In the genomic region with DNA sequence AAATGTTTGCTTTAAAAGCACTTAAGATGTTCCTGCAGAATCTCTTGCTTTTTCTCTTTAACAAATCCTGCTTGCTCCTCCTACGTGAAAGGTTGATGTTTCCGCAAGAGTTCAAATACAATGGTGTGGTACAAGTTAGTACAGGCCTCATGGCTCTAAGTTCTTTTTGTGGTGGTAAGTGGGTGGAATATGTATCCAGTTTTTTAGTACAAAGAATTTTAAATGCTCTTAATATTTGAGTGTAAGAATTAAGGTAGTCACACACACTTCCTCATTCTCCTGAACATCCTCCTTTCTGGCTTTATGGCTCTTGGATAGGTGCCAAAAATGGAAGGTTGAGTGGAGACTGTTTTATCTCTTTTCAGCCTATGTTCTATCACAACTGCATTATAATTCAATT, we compare ENCODE assay signal across 16 cellular contexts. TPM values are rescaled to one million over a fixed set of nuclear protein-coding genes. Genes with fewer than 3 reads are reported as not detected.
DNase-seq lines count a peak whose midpoint lies in the region; ATAC-seq, FAIRE-seq and TF ChIP-seq lines count a peak whose summit lies in the region.
"Had no signal": no experiment of that assay in that cellular context is flagged by ENCODE, and none has a peak within 500 bp of the region (broad histone marks: within the 10 kb centered on the region; RNA-seq: fewer than 3 reads in every experiment).

No MANE protein-coding gene starts in this region.

- H3K4me3 Mint-ChIP-seq in activated CD4-positive, alpha-beta memory T cell treated with anti-CD3 and anti-CD28 coated beads, Interleukin-2, amount 10 ng/mL, durations not matched to agents 7 days and 5 days: no peak overlapping the region
- H3K4me3 Mint-ChIP-seq: activated naive CD4-positive, alpha-beta T cell treated with anti-CD3 and anti-CD28 coated beads for 36 hours; memory B cell had no signal

- H3K27ac Mint-ChIP-seq in activated CD4-positive, alpha-beta memory T cell treated with anti-CD3 and anti-CD28 coated beads, Interleukin-2, amount 10 ng/mL, durations not matched to agents 7 days and 5 days: no peak overlapping the region
- H3K27ac Mint-ChIP-seq: activated naive CD4-positive, alpha-beta T cell treated with anti-CD3 and anti-CD28 coated beads for 36 hours; memory B cell had no signal

- H3K4me1 ChIP-seq in sigmoid colon (peaks cover 0 to 33% (median 13%) of the 10 kb centered on the region in 4 donors), kidney (ENCODE audit: control insufficient read depth in 1 of 2, insufficient read depth in 1 of 2, low read depth in 1 of 2, low read length in 2 of 2) (no peaks in the 10 kb centered on the region)

- no peak overlapping the region for H3K4me3 ChIP-seq in dorsolateral prefrontal cortex
- H3K4me3 ChIP-seq in sigmoid colon: no peak overlapping the region
- H3K4me3 ChIP-seq in kidney (ENCODE audit: low read length in 2 of 2): no peak overlapping the region
- H3K4me3 ChIP-seq: HAP-1, tibial nerve had no signal

- H3K36me3 ChIP-seq in sigmoid colon (no peaks in the 10 kb centered on the region), kidney (ENCODE audit: control insufficient read depth in 1 of 2, insufficient read depth in 2 of 2, low read length in 2 of 2) (no peaks in the 10 kb centered on the region)
- H3K36me3 ChIP-seq: HAP-1, tibial nerve had no signal

- intact Hi-C loops in dorsolateral prefrontal cortex (cut with DNase I): no loop called here
- intact Hi-C loops in sigmoid colon (cut with DNase I): no loop called here
- intact Hi-C loops in kidney (cut with DNase I): no loop called here

- H3K9me3 Mint-ChIP-seq in activated CD4-positive, alpha-beta memory T cell treated with anti-CD3 and anti-CD28 coated beads, Interleukin-2, amount 10 ng/mL, durations not matched to agents 7 days and 5 days: no peaks in the 10 kb centered on the region
- H3K9me3 Mint-ChIP-seq: activated naive CD4-positive, alpha-beta T cell treated with anti-CD3 and anti-CD28 coated beads for 36 hours had no signal

- no peak overlapping the region for H3K9ac ChIP-seq in kidney (ENCODE audit: low read length in 2 of 2)

- H3K36me3 Mint-ChIP-seq in activated CD4-positive, alpha-beta memory T cell treated with anti-CD3 and anti-CD28 coated beads, Interleukin-2, amount 10 ng/mL, durations not matched to agents 7 days and 5 days (ENCODE audit: low read depth): no peaks in the 10 kb centered on the region
- H3K36me3 Mint-ChIP-seq: memory B cell had no signal

- WGBS in sigmoid colon, 2 donors: 77 to 78% methylated on average over 2 of the region's 2 CpGs

- FAIRE-seq in kidney (lab: Jason Lieb, UNC): no peak
- FAIRE-seq: G401.6 had no signal

- no peak for ATAC-seq in HG02571 (IDR thresholded peaks at IDR 0.05; ENCODE audit: unreplicated experiment)

- TF ChIP-seq CTCF in dorsolateral prefrontal cortex (IDR thresholded peaks at IDR 0.05 in 54 of 56, conservative IDR thresholded peaks at IDR 0.05 in 2 of 56; ENCODE audit: low read depth in 1 of 56, partially characterized antibody in 56 of 56) (no peak), sigmoid colon (IDR thresholded peaks at IDR 0.05) (no peak), kidney (IDR thresholded peaks at IDR 0.05; ENCODE audit: borderline replicate concordance, extremely low read depth, insufficient read depth) (no peak)

- no peaks in the 10 kb centered on the region for H3K27me3 Mint-ChIP-seq in activated CD4-positive, alpha-beta memory T cell treated with anti-CD3 and anti-CD28 coated beads, Interleukin-2, amount 10 ng/mL, durations not matched to agents 7 days and 5 days

- H3K9me3 ChIP-seq in sigmoid colon (no peaks in the 10 kb centered on the region), kidney (ENCODE audit: control insufficient read depth in 1 of 2, low read length in 2 of 2) (no peaks in the 10 kb centered on the region)
- H3K9me3 ChIP-seq: HAP-1, tibial nerve had no signal

- no peak for TF ChIP-seq EP300 in sigmoid colon (IDR thresholded peaks at IDR 0.05)

- POLR2A ChIA-PET in activated CD4-positive, alpha-beta memory T cell treated with anti-CD3 and anti-CD28 coated beads, Interleukin-2, amount 10 ng/mL, durations not matched to agents 7 days and 5 days (lab: Charles Lee): no interaction called here

- CTCF ChIA-PET in activated CD4-positive, alpha-beta memory T cell treated with anti-CD3 and anti-CD28 coated beads, Interleukin-2, amount 10 ng/mL, durations not matched to agents 7 days and 5 days (lab: Charles Lee): no interaction called here

- no peaks in the 10 kb centered on the region for H3K27me3 ChIP-seq in dorsolateral prefrontal cortex
- H3K27me3 ChIP-seq in sigmoid colon: no peaks in the 10 kb centered on the region
- H3K27me3 ChIP-seq: tibial nerve had no signal

- no peaks in the 10 kb centered on the region for H3K4me1 Mint-ChIP-seq in activated CD4-positive, alpha-beta memory T cell treated with anti-CD3 and anti-CD28 coated beads, Interleukin-2, amount 10 ng/mL, durations not matched to agents 7 days and 5 days
- H3K4me1 Mint-ChIP-seq: memory B cell had no signal

- no peak for TF ChIP-seq POLR2A in sigmoid colon (IDR thresholded peaks at IDR 0.05)

- DNase-seq in DMS 273 (lab: John Stamatoyannopoulos, UW; ENCODE audit: unreplicated experiment): peak; percentile 1
- no peak for DNase-seq in DMS 273 treated with DMSO at 0.1 percent for 48 hours (lab: John Stamatoyannopoulos, UW)
- peak; percentile 63 for DNase-seq in NCI-H748 (lab: John Stamatoyannopoulos, UW; ENCODE audit: unreplicated experiment)
- DNase-seq in dorsolateral prefrontal cortex: no peak
- DNase-seq in sigmoid colon: no peak
- no peak for DNase-seq in activated CD4-positive, alpha-beta memory T cell treated with anti-CD3 and anti-CD28 coated beads, Interleukin-2, amount 10 ng/mL, durations not matched to agents 7 days and 5 days
- DNase-seq in kidney: no peak
- DNase-seq: activated CD4-positive, alpha-beta T cell treated with anti-CD3 and anti-CD28 coated beads, Interleukin-2, amount 50 U/mL, for 1 hour; activated naive CD4-positive, alpha-beta T cell treated with anti-CD3 and anti-CD28 coated beads for 36 hours; NCI-H1092 treated with DMSO at 0.1 percent for 48 hours had no signal

- H3K27ac ChIP-seq in dorsolateral prefrontal cortex: peak overlapping the region in 33 of 59 donors; percentile 1 to 83 (median 52)
- peak overlapping the region in 3 of 4 donors; percentile 33 to 40 (median 39) for H3K27ac ChIP-seq in sigmoid colon
- no peak overlapping the region for H3K27ac ChIP-seq in kidney (ENCODE audit: low read depth in 2 of 2, low read length in 2 of 2)
- H3K27ac ChIP-seq: 22Rv1, tibial nerve had no signal

RNA-seq across cellular contexts. Expression of a gene that starts 1.8 kb away (rescaled TPM):
- 10 to 100 TPM in 8 of 120 experiments, 1 to 10 TPM in 111, under 1 TPM in 1; 0.79 to 16.0 (median 5.6) TPM for total RNA-seq in dorsolateral prefrontal cortex
- 1 to 10 TPM in 2 of 4 donors, under 1 TPM in 2; 0.71 to 4.7 (median 1.2) TPM for total RNA-seq in sigmoid colon
- polyA plus RNA-seq in sigmoid colon: under 1 TPM in 1 of 3 donors, not detected in 2; 0.07 TPM
- total RNA-seq in activated CD4-positive, alpha-beta memory T cell treated with anti-CD3 and anti-CD28 coated beads, Interleukin-2, amount 10 ng/mL, durations not matched to agents 7 days and 5 days: not detected
- 0.47 TPM for total RNA-seq in kidney
- 0.80 TPM for polyA plus RNA-seq in kidney (ENCODE audit: insufficient read depth, low read depth, low replicate concordance)
- total RNA-seq: activated naive CD4-positive, alpha-beta T cell treated with anti-CD3 and anti-CD28 coated beads for 36 hours had no signal

Comparison
In these comparisons a context has a peak if more than half of its experiments do, and no peak if none do; other contexts are left out.
1. DNase-seq: peak in DMS 273 (single experiment) and NCI-H748 (single experiment); none in DMS 273 treated with DMSO at 0.1 percent for 48 hours (single experiment), dorsolateral prefrontal cortex (0 of 10), sigmoid colon (single experiment), activated CD4-positive, alpha-beta memory T cell treated with anti-CD3 and anti-CD28 coated beads, Interleukin-2, amount 10 ng/mL, durations not matched to agents 7 days and 5 days (single experiment) and kidney (single experiment).
2. H3K27ac ChIP-seq: peak in dorsolateral prefrontal cortex (33 of 59) and sigmoid colon (3 of 4); none in kidney (0 of 2).